1 cellular context compared by ENCODE assay signal in genomic region chr17:28763137-28763799, GRCh38.
TF ChIP-seq lines count a peak whose summit lies in the region.

No MANE protein-coding gene starts in this region.

TF ChIP-seq in K562, 482 proteins besides CTCF, POLR2A, EP300 and RAD21:
- TF ChIP-seq MTA3 (IDR thresholded peaks at IDR 0.05; ENCODE audit: borderline replicate concordance) (no peak), NBN (IDR thresholded peaks at IDR 0.05; ENCODE audit: low read depth) (no peak), JUN (IDR thresholded peaks at IDR 0.05; ENCODE audit: borderline replicate concordance, low read depth, low read length) (no peak), JUN (CRISPR knock-in tag; IDR thresholded peaks at IDR 0.05; ENCODE audit: borderline replicate concordance) (no peak), NRF1 (conservative IDR thresholded peaks at IDR 0.05 in 1 of 2, IDR thresholded peaks at IDR 0.05 in 1 of 2) (no peak), FOXK1 (CRISPR knock-in tag; IDR thresholded peaks at IDR 0.05; ENCODE audit: borderline replicate concordance) (0 out of 2 replicates have a peak, but pooled peaks have one; percentile 67), ZNF445 (CRISPR knock-in tag; IDR thresholded peaks at IDR 0.05; ENCODE audit: low read depth) (no peak), CBFB (CRISPR knock-in tag; IDR thresholded peaks at IDR 0.05) (peak; percentile 37; the same call in 1 of the 2 replicates), MCM3 (IDR thresholded peaks at IDR 0.05) (no peak), RREB1 (CRISPR knock-in tag; IDR thresholded peaks at IDR 0.05) (no peak), ZNF324 (CRISPR knock-in tag; IDR thresholded peaks at IDR 0.05) (no peak), HMGXB4 (CRISPR knock-in tag; IDR thresholded peaks at IDR 0.05) (0 out of 2 replicates have a peak, but pooled peaks have one; percentile 43), CBX2 (IDR thresholded peaks at IDR 0.05; ENCODE audit: insufficient read depth, low read length, poor library complexity, severe bottlenecking) (no peak), ZKSCAN3 (CRISPR knock-in tag; IDR thresholded peaks at IDR 0.05) (no peak), ZNF133 (CRISPR knock-in tag; IDR thresholded peaks at IDR 0.05) (no peak), ESRRB (CRISPR knock-in tag; IDR thresholded peaks at IDR 0.05; ENCODE audit: borderline replicate concordance) (no peak)
- TF ChIP-seq, protein P1, sequence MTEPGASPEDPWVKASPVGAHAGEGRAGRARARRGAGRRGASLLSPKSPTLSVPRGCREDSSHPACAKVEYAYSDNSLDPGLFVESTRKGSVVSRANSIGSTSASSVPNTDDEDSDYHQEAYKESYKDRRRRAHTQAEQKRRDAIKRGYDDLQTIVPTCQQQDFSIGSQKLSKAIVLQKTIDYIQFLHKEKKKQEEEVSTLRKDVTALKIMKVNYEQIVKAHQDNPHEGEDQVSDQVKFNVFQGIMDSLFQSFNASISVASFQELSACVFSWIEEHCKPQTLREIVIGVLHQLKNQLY (CRISPR knock-in tag; conservative IDR thresholded peaks at IDR 0.05) = peak in 1 of 2 experiments; percentile 77; a peak in 1 of 4 replicates
- TF ChIP-seq, protein P2, sequence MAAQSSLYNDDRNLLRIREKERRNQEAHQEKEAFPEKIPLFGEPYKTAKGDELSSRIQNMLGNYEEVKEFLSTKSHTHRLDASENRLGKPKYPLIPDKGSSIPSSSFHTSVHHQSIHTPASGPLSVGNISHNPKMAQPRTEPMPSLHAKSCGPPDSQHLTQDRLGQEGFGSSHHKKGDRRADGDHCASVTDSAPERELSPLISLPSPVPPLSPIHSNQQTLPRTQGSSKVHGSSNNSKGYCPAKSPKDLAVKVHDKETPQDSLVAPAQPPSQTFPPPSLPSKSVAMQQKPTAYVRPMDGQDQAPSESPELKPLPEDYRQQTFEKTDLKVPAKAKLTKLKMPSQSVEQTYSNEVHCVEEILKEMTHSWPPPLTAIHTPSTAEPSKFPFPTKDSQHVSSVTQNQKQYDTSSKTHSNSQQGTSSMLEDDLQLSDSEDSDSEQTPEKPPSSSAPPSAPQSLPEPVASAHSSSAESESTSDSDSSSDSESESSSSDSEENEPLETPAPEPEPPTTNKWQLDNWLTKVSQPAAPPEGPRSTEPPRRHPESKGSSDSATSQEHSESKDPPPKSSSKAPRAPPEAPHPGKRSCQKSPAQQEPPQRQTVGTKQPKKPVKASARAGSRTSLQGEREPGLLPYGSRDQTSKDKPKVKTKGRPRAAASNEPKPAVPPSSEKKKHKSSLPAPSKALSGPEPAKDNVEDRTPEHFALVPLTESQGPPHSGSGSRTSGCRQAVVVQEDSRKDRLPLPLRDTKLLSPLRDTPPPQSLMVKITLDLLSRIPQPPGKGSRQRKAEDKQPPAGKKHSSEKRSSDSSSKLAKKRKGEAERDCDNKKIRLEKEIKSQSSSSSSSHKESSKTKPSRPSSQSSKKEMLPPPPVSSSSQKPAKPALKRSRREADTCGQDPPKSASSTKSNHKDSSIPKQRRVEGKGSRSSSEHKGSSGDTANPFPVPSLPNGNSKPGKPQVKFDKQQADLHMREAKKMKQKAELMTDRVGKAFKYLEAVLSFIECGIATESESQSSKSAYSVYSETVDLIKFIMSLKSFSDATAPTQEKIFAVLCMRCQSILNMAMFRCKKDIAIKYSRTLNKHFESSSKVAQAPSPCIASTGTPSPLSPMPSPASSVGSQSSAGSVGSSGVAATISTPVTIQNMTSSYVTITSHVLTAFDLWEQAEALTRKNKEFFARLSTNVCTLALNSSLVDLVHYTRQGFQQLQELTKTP (IDR thresholded peaks at IDR 0.05; ENCODE audit: low read depth in 1 of 2, partially characterized antibody in 2 of 2) = no peak
- TF ChIP-seq, protein P3, sequence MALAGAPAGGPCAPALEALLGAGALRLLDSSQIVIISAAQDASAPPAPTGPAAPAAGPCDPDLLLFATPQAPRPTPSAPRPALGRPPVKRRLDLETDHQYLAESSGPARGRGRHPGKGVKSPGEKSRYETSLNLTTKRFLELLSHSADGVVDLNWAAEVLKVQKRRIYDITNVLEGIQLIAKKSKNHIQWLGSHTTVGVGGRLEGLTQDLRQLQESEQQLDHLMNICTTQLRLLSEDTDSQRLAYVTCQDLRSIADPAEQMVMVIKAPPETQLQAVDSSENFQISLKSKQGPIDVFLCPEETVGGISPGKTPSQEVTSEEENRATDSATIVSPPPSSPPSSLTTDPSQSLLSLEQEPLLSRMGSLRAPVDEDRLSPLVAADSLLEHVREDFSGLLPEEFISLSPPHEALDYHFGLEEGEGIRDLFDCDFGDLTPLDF (CRISPR knock-in tag; IDR thresholded peaks at IDR 0.05) = peak; percentile 27; the same call in 1 of the 2 replicates
